In genomic region chr14:24995016-24995415, GRCh38 we compare ENCODE assay signal across 4 cellular contexts. TPM values are rescaled to one million over a fixed set of nuclear protein-coding genes. Genes with fewer than 3 reads are reported as not detected.
"Had no signal": no experiment of that assay in that cellular context is flagged by ENCODE, and none has a peak within 500 bp of the region (broad histone marks: within the 10 kb centered on the region; RNA-seq: fewer than 3 reads in every experiment).

No MANE protein-coding gene starts in this region.

- ATAC-seq: GM12878 had no signal

- DNase-seq: GDM1, GF-D8 had no signal

RNA-seq across cellular contexts. Expression of gene STXBP6, which starts 54.9 kb away (rescaled TPM):
- total RNA-seq: G401 had no signal
